ENCODE assay signal across 33 cellular contexts in genomic region chr13:90374183-90374582, GRCh38.
"Had no signal": no experiment of that assay in that cellular context is flagged by ENCODE, and none has a peak within 500 bp of the region (broad histone marks: within the 10 kb centered on the region; RNA-seq: fewer than 3 reads in every experiment).

No MANE protein-coding gene starts in this region.

- H3K4me3 ChIP-seq: adrenal gland, body of pancreas, breast epithelium had no signal

- FAIRE-seq: astrocyte, TTC549 had no signal

- H3K27me3 ChIP-seq: adrenal gland, body of pancreas, brain microvascular endothelial cell, breast epithelium had no signal

- H3K36me3 ChIP-seq: adrenal gland, brain microvascular endothelial cell, breast epithelium had no signal

- H3K4me1 ChIP-seq: adrenal gland, body of pancreas, breast epithelium had no signal

- H3K9me3 ChIP-seq: adrenal gland, body of pancreas had no signal

- DNase-seq: activated B cell treated with CpG ODN at 0.5 μM for 24 hours; activated CD4-positive, alpha-beta memory T cell treated with anti-CD3 and anti-CD28 coated beads for 36 hours; activated CD4-positive, alpha-beta T cell treated with anti-CD3 and anti-CD28 coated beads for 4 hours; activated CD4-positive, alpha-beta T cell treated with anti-CD3 and anti-CD28 coated beads, Interleukin-2, amount 10 ng/mL, durations not matched to agents 24 days and 14 days; activated CD4-positive, alpha-beta T cell treated with anti-CD3 and anti-CD28 coated beads, Interleukin-2, amount 50 U/mL, for 1 hour; activated CD4-positive, alpha-beta T cell treated with anti-CD3 and anti-CD28 coated beads, Interleukin-2, amount 50 U/mL, for 4 hours; activated CD4-positive, CD25-positive, alpha-beta regulatory T cell treated with anti-CD3 and anti-CD28 coated beads, Interleukin-2, amount 50 U/mL, for 72 hours; activated CD8-positive, alpha-beta memory T cell treated with anti-CD3 and anti-CD28 coated beads, Interleukin-2, amount 50 U/mL, for 4 hours; activated CD8-positive, alpha-beta T cell treated with anti-CD3 and anti-CD28 coated beads for 36 hours; activated effector memory CD4-positive, alpha-beta T cell treated with anti-CD3 and anti-CD28 coated beads, Interleukin-2, amount 50 U/mL, for 16 hours; activated gamma-delta T cell treated with Interleukin-2 at 50 U/mL for 16 hours; activated naive CD4-positive, alpha-beta T cell; activated naive CD4-positive, alpha-beta T cell treated with anti-CD3 and anti-CD28 coated beads for 36 hours; activated naive CD4-positive, alpha-beta T cell treated with anti-CD3 and anti-CD28 coated beads, Interleukin-2, amount 50 U/mL, for 16 hours; activated naive CD8-positive, alpha-beta T cell treated with anti-CD3 and anti-CD28 coated beads for 36 hours; activated T-cell treated with anti-CD3 and anti-CD28 coated beads for 4 hours; activated T-cell treated with anti-CD3 and anti-CD28 coated beads, Interleukin-2, amount 50 U/mL, for 1 hour; activated T-cell treated with anti-CD3 and anti-CD28 coated beads, Interleukin-2, amount 50 U/mL, for 4 hours; activated T-cell treated with anti-CD3 and anti-CD28 coated beads, Interleukin-2, amount 50 U/mL, for 72 hours; adrenal gland; amniotic stem cell; aorta; body of pancreas; brain microvascular endothelial cell; central memory CD4-positive, alpha-beta T cell; T-helper 2 cell; T-helper 9 cell had no signal

- ATAC-seq: activated CD8-positive, alpha-beta T cell treated with anti-CD3 and anti-CD28 coated beads for 36 hours; activated naive CD4-positive, alpha-beta T cell treated with anti-CD3 and anti-CD28 coated beads, Interleukin-2, amount 50 U/mL, for 72 hours; activated T-cell treated with anti-CD3 and anti-CD28 coated beads, Interleukin-2, amount 50 U/mL, for 4 hours; activated T-cell treated with anti-CD3 and anti-CD28 coated beads, Interleukin-2, amount 50 U/mL, for 72 hours; activated T-helper 17 cell treated with anti-CD3 and anti-CD28 coated beads, Interleukin-2, amount 50 U/mL, for 72 hours; body of pancreas had no signal

- H3K27ac ChIP-seq: adrenal gland, body of pancreas, brain microvascular endothelial cell, breast epithelium, VCaP had no signal
